ENCODE assay signal across 23 cellular contexts in genomic region chr14:78440351-78440750, GRCh38.
"Had no signal": no experiment of that assay in that cellular context is flagged by ENCODE, and none has a peak within 500 bp of the region (broad histone marks: within the 10 kb centered on the region; RNA-seq: fewer than 3 reads in every experiment).

No MANE protein-coding gene starts in this region.

- H3K9me3 ChIP-seq: heart right ventricle, spleen, testis, upper lobe of right lung, vagina had no signal

- DNase-seq: endodermal cell; foreskin melanocyte; heart right ventricle; hypothalamus; islet precursor cell; mammary epithelial cell; naive thymus-derived CD4-positive, alpha-beta T cell; nephron progenitor cell; posterior cingulate gyrus; spleen; stimulated activated CD4-positive, alpha-beta T cell treated with anti-CD3 and anti-CD28 coated beads, Interleukin-15, amount 100 ng/mL, for 24 hours; stimulated activated CD4-positive, alpha-beta T cell treated with anti-CD3 and anti-CD28 coated beads, Interleukin-2, amount 100 ng/mL, for 24 hours; stimulated activated CD4-positive, alpha-beta T cell treated with anti-CD3 and anti-CD28 coated beads, Interleukin-4, amount 100 ng/mL, for 4 hours; stimulated activated naive B cell treated with anti-CD40 and anti-IgM and Interleukin-4, amounts not matched to agents 10 μg/mL and 1 μg/mL and 100 μg/mL, for 72 hours; stimulated activated naive CD8-positive, alpha-beta T cell treated with anti-CD3 and anti-CD28 coated beads, Interleukin-15, amount 100 ng/mL, for 72 hours; testis; upper lobe of right lung had no signal

- H3K27me3 Mint-ChIP-seq: stimulated activated naive B cell treated with anti-CD40 and anti-IgM and Interleukin-4, amounts not matched to agents 10 μg/mL and 1 μg/mL and 100 μg/mL, for 72 hours; stimulated activated naive CD8-positive, alpha-beta T cell treated with anti-CD3 and anti-CD28 coated beads, Interleukin-15, amount 100 ng/mL, for 72 hours had no signal

- H3K27ac Mint-ChIP-seq: dendritic cell treated with granulocyte-macrophage colony-stimulating factor and Interleukin-4, amounts not matched to agents 40 ng/mL and 50 ng/mL, for 4 days; endodermal cell; naive thymus-derived CD4-positive, alpha-beta T cell; nephron progenitor cell; stimulated activated naive B cell treated with anti-CD40 and anti-IgM and Interleukin-4, amounts not matched to agents 10 μg/mL and 1 μg/mL and 100 μg/mL, for 72 hours had no signal

- H3K4me3 Mint-ChIP-seq: dendritic cell treated with granulocyte-macrophage colony-stimulating factor and Interleukin-4, amounts not matched to agents 40 ng/mL and 50 ng/mL, for 4 days; endodermal cell; nephron progenitor cell; stimulated activated naive B cell treated with anti-CD40 and anti-IgM and Interleukin-4, amounts not matched to agents 10 μg/mL and 1 μg/mL and 100 μg/mL, for 72 hours; stimulated activated naive CD8-positive, alpha-beta T cell treated with anti-CD3 and anti-CD28 coated beads, Interleukin-15, amount 100 ng/mL, for 72 hours had no signal

- H3K36me3 ChIP-seq: heart right ventricle, spleen, tibial nerve, upper lobe of right lung, vagina had no signal

- H3K27ac ChIP-seq: heart right ventricle, spleen, testis, tibial nerve, upper lobe of right lung, vagina had no signal

- H3K4me1 Mint-ChIP-seq: endodermal cell; naive thymus-derived CD4-positive, alpha-beta T cell; nephron progenitor cell; stimulated activated naive B cell treated with anti-CD40 and anti-IgM and Interleukin-4, amounts not matched to agents 10 μg/mL and 1 μg/mL and 100 μg/mL, for 72 hours; stimulated activated naive CD8-positive, alpha-beta T cell treated with anti-CD3 and anti-CD28 coated beads, Interleukin-15, amount 100 ng/mL, for 72 hours had no signal

- H3K9me3 Mint-ChIP-seq: dendritic cell treated with granulocyte-macrophage colony-stimulating factor and Interleukin-4, amounts not matched to agents 40 ng/mL and 50 ng/mL, for 4 days; endodermal cell; nephron progenitor cell; stimulated activated naive CD8-positive, alpha-beta T cell treated with anti-CD3 and anti-CD28 coated beads, Interleukin-15, amount 100 ng/mL, for 72 hours had no signal

- H3K36me3 Mint-ChIP-seq: naive thymus-derived CD4-positive, alpha-beta T cell; stimulated activated naive B cell treated with anti-CD40 and anti-IgM and Interleukin-4, amounts not matched to agents 10 μg/mL and 1 μg/mL and 100 μg/mL, for 72 hours had no signal

- ATAC-seq: heart right ventricle; left lobe of liver; naive thymus-derived CD4-positive, alpha-beta T cell; sciatic nerve; stimulated activated naive B cell treated with anti-CD40 and anti-IgM and Interleukin-4, amounts not matched to agents 10 μg/mL and 1 μg/mL and 100 μg/mL, for 72 hours; stimulated activated naive CD8-positive, alpha-beta T cell treated with anti-CD3 and anti-CD28 coated beads, Interleukin-15, amount 100 ng/mL, for 72 hours; upper lobe of right lung had no signal

- FAIRE-seq: endothelial cell of umbilical vein had no signal

- H3K4me1 ChIP-seq: heart right ventricle, spleen, testis, tibial nerve, upper lobe of right lung, vagina had no signal

- H3K27me3 ChIP-seq: testis, tibial nerve, upper lobe of right lung, vagina had no signal

- H3K4me3 ChIP-seq: heart right ventricle, spleen, testis, tibial nerve, upper lobe of right lung, vagina had no signal
